Comparison of ENCODE assay signal across 9 cellular contexts in the genomic region with DNA sequence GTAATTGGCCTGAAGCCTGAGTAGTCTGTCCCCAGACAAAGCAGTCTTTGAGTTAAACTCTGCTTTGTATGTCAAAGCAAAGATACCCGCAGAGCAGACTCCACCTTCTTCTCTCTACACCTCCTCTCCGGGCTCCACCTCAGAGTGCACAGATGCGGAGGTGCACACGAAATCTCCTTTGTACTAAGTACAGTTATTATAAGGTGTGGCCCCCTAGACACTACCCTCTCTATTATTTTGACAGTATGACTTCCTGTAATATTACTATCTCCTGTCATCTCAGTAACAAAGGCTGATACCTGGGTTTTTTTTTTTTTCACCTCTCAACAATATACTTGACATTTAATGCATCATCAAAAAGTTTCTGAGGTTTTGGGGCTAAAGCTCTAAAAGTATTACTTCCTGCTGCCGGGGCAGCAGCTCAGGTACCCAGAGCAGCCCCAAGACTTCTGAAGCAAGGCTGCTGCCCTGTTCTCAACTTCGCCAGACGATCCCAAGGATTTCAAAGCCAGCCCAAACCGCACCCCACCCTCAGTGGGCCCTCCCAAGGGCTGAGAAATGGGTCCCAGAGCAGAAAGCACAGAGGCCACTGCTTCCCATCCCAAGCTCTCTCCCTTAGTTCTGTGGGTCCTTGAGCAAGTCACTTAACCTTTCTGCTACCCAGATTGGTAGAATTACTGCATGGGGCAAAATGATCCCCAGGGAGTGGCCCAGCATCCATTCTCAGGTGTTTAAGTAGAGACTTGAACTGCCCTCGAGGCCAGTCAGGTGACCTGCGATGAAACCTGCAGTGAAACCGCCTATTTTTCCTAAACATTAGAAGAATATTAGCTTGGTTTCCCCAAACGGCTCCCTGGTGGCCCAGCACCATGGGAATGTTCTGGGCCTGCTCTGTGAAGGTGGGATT.
A peak's percentile ranks its signal among the peaks of the same experiment; 100 is the strongest.
DNase-seq lines count a peak whose midpoint lies in the region; FAIRE-seq and TF ChIP-seq lines count a peak whose summit lies in the region.
"Had no signal": no experiment of that assay in that cellular context is flagged by ENCODE, and none has a peak within 500 bp of the region (broad histone marks: within the 10 kb centered on the region; RNA-seq: fewer than 3 reads in every experiment).

No MANE protein-coding gene starts in this region.

- H3F3A ChIP-seq in SU-DHL-6 (ENCODE audit: insufficient read depth): peaks cover 40% of the 10 kb centered on the region

- H3K27ac ChIP-seq in SU-DHL-6 (ENCODE audit: low read depth, low read length): peak overlapping the region; percentile 97
- H3K27ac ChIP-seq: neutrophil had no signal

- H3K4me2 ChIP-seq in SU-DHL-6 (ENCODE audit: low read depth, low read length, poor library complexity, severe bottlenecking): peak overlapping the region; percentile 92

- no peaks in the 10 kb centered on the region for H3K9me3 ChIP-seq in SU-DHL-6 (ENCODE audit: insufficient read depth, low read length)
- H3K9me3 ChIP-seq: neutrophil had no signal

- peak overlapping the region; percentile 26 for H3K4me3 ChIP-seq in SU-DHL-6 (ENCODE audit: insufficient read depth, low read length, poor library complexity, severe bottlenecking)

- no peak overlapping the region for H2AFZ ChIP-seq in SU-DHL-6 (ENCODE audit: low read depth, low read length, severe bottlenecking)

- intact Hi-C loops in cardiac septum (cut with DNase I): no loop called here

- H3K9me2 ChIP-seq in SU-DHL-6 (replicated peaks; ENCODE audit: insufficient read depth, low read length): no peaks in the 10 kb centered on the region

- peak; percentile 49 for FAIRE-seq in GM18507 (lab: Jason Lieb, UNC)

- H3K9ac ChIP-seq in SU-DHL-6 (ENCODE audit: low read length): peak overlapping the region; percentile 74

- TF ChIP-seq CTCF in SU-DHL-6 (IDR thresholded peaks at IDR 0.05; ENCODE audit: insufficient read depth, low read length, poor library complexity, severe bottlenecking): no peak

- H4K20me1 ChIP-seq in SU-DHL-6 (ENCODE audit: low read depth, low read length): no peaks in the 10 kb centered on the region

- no peaks in the 10 kb centered on the region for H3K27me3 ChIP-seq in SU-DHL-6 (ENCODE audit: low read length)

- H3K36me3 ChIP-seq in SU-DHL-6 (ENCODE audit: low read length): no peaks in the 10 kb centered on the region
- H3K36me3 ChIP-seq: neutrophil had no signal

- peaks cover 14% of the 10 kb centered on the region; the same call in 1 of the 2 replicates for H3K79me2 ChIP-seq in SU-DHL-6 (ENCODE audit: insufficient read depth, low read length)

- DNase-seq in GM18507 (ENCODE audit: extremely low spot score, insufficient read length, low read depth): no peak
- DNase-seq in activated effector memory CD4-positive, alpha-beta T cell treated with anti-CD3 and anti-CD28 coated beads, Interleukin-2, amount 50 U/mL, for 16 hours: peak; percentile 87
- peak; percentile 80 for DNase-seq in stimulated activated CD4-positive, alpha-beta T cell treated with anti-CD3 and anti-CD28 coated beads, Interleukin-1b, Interleukin-23, amount 100 ng/mL, for 48 hours
- no peak for DNase-seq in NCI-H2081 treated with DMSO at 0.1 percent for 48 hours (lab: John Stamatoyannopoulos, UW)
- no peak for DNase-seq in cardiac septum (ENCODE audit: low spot score)
- no peak for DNase-seq in hypothalamus (lab: John Stamatoyannopoulos, UW)
- DNase-seq in glomerular visceral epithelial cell (ENCODE audit: extremely low spot score): no peak

Comparison
In these comparisons a context has a peak if more than half of its experiments do, and no peak if none do; other contexts are left out.
1. DNase-seq: peak in activated effector memory CD4-positive, alpha-beta T cell treated with anti-CD3 and anti-CD28 coated beads, Interleukin-2, amount 50 U/mL, for 16 hours (single experiment) and stimulated activated CD4-positive, alpha-beta T cell treated with anti-CD3 and anti-CD28 coated beads, Interleukin-1b, Interleukin-23, amount 100 ng/mL, for 48 hours (single experiment); none in GM18507 (single experiment), NCI-H2081 treated with DMSO at 0.1 percent for 48 hours (single experiment), cardiac septum (single experiment), hypothalamus (0 of 51) and glomerular visceral epithelial cell (single experiment).